In genomic region chr3:121724130-121724529, GRCh38 we compare ENCODE assay signal across 11 cellular contexts. TPM values are rescaled to one million over a fixed set of nuclear protein-coding genes. Genes with fewer than 3 reads are reported as not detected.
DNase-seq lines count a peak whose midpoint lies in the region; ATAC-seq and TF ChIP-seq lines count a peak whose summit lies in the region.
"Had no signal": no experiment of that assay in that cellular context is flagged by ENCODE, and none has a peak within 500 bp of the region (broad histone marks: within the 10 kb centered on the region; RNA-seq: fewer than 3 reads in every experiment).

No MANE protein-coding gene starts in this region.

- H3K36me3 ChIP-seq in endodermal cell (ENCODE audit: control insufficient read depth, insufficient read depth, low read length) = peaks cover 90% of the 10 kb centered on the region

- no peak overlapping the region for H3K4me3 Mint-ChIP-seq in endodermal cell
- H3K4me3 Mint-ChIP-seq: activated B cell treated with CpG ODN at 0.5 μM for 24 hours had no signal

- in situ Hi-C loops in GM13977 (cut with MboI; ENCODE audit: low pct_unique_long_range_greater_than_20kb, low sequenced_read_pairs, unreplicated experiment) = no loop called here

- no peak overlapping the region for H3K4me3 ChIP-seq in endodermal cell (ENCODE audit: low read length)
- H3K4me3 ChIP-seq: pancreas had no signal

- H3K27ac ChIP-seq in endodermal cell (ENCODE audit: low read depth, low read length) = no peak overlapping the region
- H3K27ac ChIP-seq: pancreas had no signal

- peak; percentile 11 for DNase-seq in GM13977 (ENCODE audit: low spot score)
- DNase-seq in OCI-M2 (lab: John Stamatoyannopoulos, UW; ENCODE audit: unreplicated experiment) = peak; percentile 11
- no peak for DNase-seq in endodermal cell
- DNase-seq in activated CD4-positive, alpha-beta T cell treated with anti-CD3 and anti-CD28 coated beads for 4 hours = no peak
- no peak for DNase-seq in NCI-H1092 (lab: John Stamatoyannopoulos, UW)
- no peak for DNase-seq in stimulated activated CD4-positive, alpha-beta T cell treated with anti-CD3 and anti-CD28 coated beads, Interleukin-15, amount 100 ng/mL, for 24 hours
- DNase-seq: activated B cell treated with CpG ODN at 0.5 μM for 24 hours, pancreas had no signal

- H3K27me3 Mint-ChIP-seq in endodermal cell (ENCODE audit: insufficient read depth) = no peaks in the 10 kb centered on the region
- H3K27me3 Mint-ChIP-seq: activated B cell treated with CpG ODN at 0.5 μM for 24 hours, IgD-negative memory B cell had no signal

- 98 to 100% methylated on average over 1 of the region's 1 CpG for WGBS in endodermal cell (ENCODE audit: insufficient coverage in 1 of 2, insufficient read length in 1 of 2), 2 experiments

- H3K27ac Mint-ChIP-seq in endodermal cell = no peak overlapping the region
- H3K27ac Mint-ChIP-seq: activated B cell treated with CpG ODN at 0.5 μM for 24 hours, IgD-negative memory B cell had no signal

- no peaks in the 10 kb centered on the region for H3K27me3 ChIP-seq in endodermal cell (ENCODE audit: control insufficient read depth, insufficient read depth, low read length, poor library complexity, severe bottlenecking)
- H3K27me3 ChIP-seq: pancreas had no signal

- H3K9me3 Mint-ChIP-seq in endodermal cell = peaks cover 6% of the 10 kb centered on the region
- H3K9me3 Mint-ChIP-seq: activated B cell treated with CpG ODN at 0.5 μM for 24 hours, IgD-negative memory B cell had no signal

- H3K9ac ChIP-seq in endodermal cell (ENCODE audit: extremely low read depth, low read length, poor library complexity, severe bottlenecking) = no peak overlapping the region

- ATAC-seq in GM21381 (IDR thresholded peaks at IDR 0.05; ENCODE audit: unreplicated experiment) (peak; percentile 96), HG03097 (IDR thresholded peaks at IDR 0.05; ENCODE audit: low FRiP score, unreplicated experiment) (peak; percentile 62)

- H3K36me3 Mint-ChIP-seq in endodermal cell (ENCODE audit: low read depth) = peaks cover 57% of the 10 kb centered on the region

- TF ChIP-seq CTCF in GM13977 (IDR thresholded peaks at IDR 0.05; ENCODE audit: extremely low read depth, insufficient read depth, missing control alignments) (no peak), endodermal cell (conservative IDR thresholded peaks at IDR 0.05) (no peak)

- H3K9me3 ChIP-seq in endodermal cell (ENCODE audit: control insufficient read depth, low read length) = peaks cover 10% of the 10 kb centered on the region
- H3K9me3 ChIP-seq: pancreas had no signal

- H3K4me1 ChIP-seq in endodermal cell (ENCODE audit: control insufficient read depth, insufficient read depth, low read length) = no peaks in the 10 kb centered on the region
- H3K4me1 ChIP-seq: pancreas had no signal

- H3K4me1 Mint-ChIP-seq in endodermal cell = no peaks in the 10 kb centered on the region

RNA-seq across cellular contexts. Expression of gene GOLGB1, which starts 25.4 kb away (rescaled TPM):
- 10 to 100 TPM; 47.8 to 53.0 TPM for total RNA-seq in endodermal cell
- polyA plus RNA-seq in endodermal cell (2013, experiment 1 of 2) = 29.1 TPM
- 31.2 TPM for polyA plus RNA-seq in endodermal cell (2013, experiment 2 of 2)

Comparison
In these comparisons a context has a peak if more than half of its experiments do, and no peak if none do; other contexts are left out.
1. DNase-seq: peak in GM13977 (single experiment) and OCI-M2 (single experiment); none in endodermal cell (single experiment), activated CD4-positive, alpha-beta T cell treated with anti-CD3 and anti-CD28 coated beads for 4 hours (0 of 2), NCI-H1092 (single experiment) and stimulated activated CD4-positive, alpha-beta T cell treated with anti-CD3 and anti-CD28 coated beads, Interleukin-15, amount 100 ng/mL, for 24 hours (single experiment).